Comparison of ENCODE assay signal across 11 cellular contexts in genomic region chr12:46065412-46066166, GRCh38.
DNase-seq lines count a peak whose midpoint lies in the region; ATAC-seq and TF ChIP-seq lines count a peak whose summit lies in the region.
"Had no signal": no experiment of that assay in that cellular context is flagged by ENCODE, and none has a peak within 500 bp of the region (broad histone marks: within the 10 kb centered on the region; RNA-seq: fewer than 3 reads in every experiment).

No MANE protein-coding gene starts in this region.

- no peaks in the 10 kb centered on the region for H3K9me3 ChIP-seq in A673 (ENCODE audit: low read depth, low read length, poor library complexity, severe bottlenecking)

- intact Hi-C loops in A673 (cut with micrococcal nuclease; ENCODE audit: unreplicated experiment): no loop called here

- no peak overlapping the region for H3K4me3 ChIP-seq in A673 (ENCODE audit: low read depth, low read length, poor library complexity, severe bottlenecking)

- H3K36me3 ChIP-seq in A673 (ENCODE audit: insufficient read depth, low read length, poor library complexity, severe bottlenecking): no peaks in the 10 kb centered on the region

- H3K27me3 ChIP-seq in A673 (replicated peaks; ENCODE audit: insufficient read depth, low read depth, low read length, poor library complexity): no peaks in the 10 kb centered on the region

- POLR2A ChIA-PET in A673 (lab: Charles Lee; ENCODE audit: low non-redundant PET): interaction anchor here (0.6 to 0.9 kb wide), 2 partner anchors 40 to 117 kb away, joined by 5 read pairs; no protein-coding TSS in a partner anchor

- no peak for TF ChIP-seq CTCF in A673 (conservative IDR thresholded peaks at IDR 0.05; ENCODE audit: low read depth, low read length)

- no peak overlapping the region for H3K27ac ChIP-seq in A673 (ENCODE audit: low read depth, low read length, poor library complexity, severe bottlenecking)

- CTCF ChIA-PET in A673 (lab: Charles Lee): no interaction called here

- ATAC-seq in GM18519 (IDR thresholded peaks at IDR 0.05; ENCODE audit: low FRiP score, unreplicated experiment) (peak; percentile 61), GM21423 (IDR thresholded peaks at IDR 0.05; ENCODE audit: unreplicated experiment) (peak; percentile 81), HG02981 (IDR thresholded peaks at IDR 0.05; ENCODE audit: unreplicated experiment) (peak; percentile 83)

- DNase-seq in NOMO-1 treated with DMSO at 0.1 percent for 48 hours (lab: John Stamatoyannopoulos, UW; ENCODE audit: unreplicated experiment): peak; percentile 52
- DNase-seq in NCI-H2171 treated with DMSO at 0.1 percent for 48 hours (lab: John Stamatoyannopoulos, UW): no peak
- no peak for DNase-seq in stimulated activated CD4-positive, alpha-beta T cell treated with anti-CD3 and anti-CD28 coated beads, Interleukin-2, amount 100 ng/mL, for 24 hours
- no peak for DNase-seq in NCI-H774 (lab: John Stamatoyannopoulos, UW)
- no peak for DNase-seq in A673 (ENCODE audit: low spot score)
- DNase-seq: anterior cingulate cortex; NCI-H1105; NK-92 treated with Interleukin-12 subunit alpha and Interleukin-12 subunit beta, amount 100 ng/mL, for 24 hours had no signal

- BruUV-seq in A673 (replicated peaks; lab: Mats Ljungman, UMichigan): no TSS peak

- no peaks in the 10 kb centered on the region for H3K4me1 ChIP-seq in A673 (ENCODE audit: insufficient read depth, low read length, poor library complexity, severe bottlenecking)
